Comparison of ENCODE assay signal across 1 cellular context in genomic region chr17:75034236-75034908, GRCh38.
TF ChIP-seq lines count a peak whose summit lies in the region.

No MANE protein-coding gene starts in this region.

TF ChIP-seq in WTC11, 78 proteins besides CTCF, POLR2A, EP300 and RAD21 (continued from another document):
- TF ChIP-seq, protein P1, sequence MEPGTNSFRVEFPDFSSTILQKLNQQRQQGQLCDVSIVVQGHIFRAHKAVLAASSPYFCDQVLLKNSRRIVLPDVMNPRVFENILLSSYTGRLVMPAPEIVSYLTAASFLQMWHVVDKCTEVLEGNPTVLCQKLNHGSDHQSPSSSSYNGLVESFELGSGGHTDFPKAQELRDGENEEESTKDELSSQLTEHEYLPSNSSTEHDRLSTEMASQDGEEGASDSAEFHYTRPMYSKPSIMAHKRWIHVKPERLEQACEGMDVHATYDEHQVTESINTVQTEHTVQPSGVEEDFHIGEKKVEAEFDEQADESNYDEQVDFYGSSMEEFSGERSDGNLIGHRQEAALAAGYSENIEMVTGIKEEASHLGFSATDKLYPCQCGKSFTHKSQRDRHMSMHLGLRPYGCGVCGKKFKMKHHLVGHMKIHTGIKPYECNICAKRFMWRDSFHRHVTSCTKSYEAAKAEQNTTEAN (CRISPR knock-in tag; IDR thresholded peaks at IDR 0.05): no peak
- no peak for TF ChIP-seq HMGA2 (CRISPR knock-in tag; IDR thresholded peaks at IDR 0.05)
- TF ChIP-seq, protein P2, sequence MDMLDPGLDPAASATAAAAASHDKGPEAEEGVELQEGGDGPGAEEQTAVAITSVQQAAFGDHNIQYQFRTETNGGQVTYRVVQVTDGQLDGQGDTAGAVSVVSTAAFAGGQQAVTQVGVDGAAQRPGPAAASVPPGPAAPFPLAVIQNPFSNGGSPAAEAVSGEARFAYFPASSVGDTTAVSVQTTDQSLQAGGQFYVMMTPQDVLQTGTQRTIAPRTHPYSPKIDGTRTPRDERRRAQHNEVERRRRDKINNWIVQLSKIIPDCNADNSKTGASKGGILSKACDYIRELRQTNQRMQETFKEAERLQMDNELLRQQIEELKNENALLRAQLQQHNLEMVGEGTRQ (CRISPR knock-in tag; IDR thresholded peaks at IDR 0.05): peak; percentile 64; the same call in 1 of the 2 replicates
- no peak for TF ChIP-seq OVOL2 (CRISPR knock-in tag; IDR thresholded peaks at IDR 0.05; ENCODE audit: borderline replicate concordance)
- no peak for TF ChIP-seq IRF2 (CRISPR knock-in tag; IDR thresholded peaks at IDR 0.05; ENCODE audit: borderline replicate concordance, low read depth)
